ENCODE assay signal across 8 cellular contexts in genomic region chr5:122101636-122102285, GRCh38. TPM values are rescaled to one million over a fixed set of nuclear protein-coding genes. Genes with fewer than 3 reads are reported as not detected.
DNase-seq lines count a peak whose midpoint lies in the region; ATAC-seq and TF ChIP-seq lines count a peak whose summit lies in the region.

No MANE protein-coding gene starts in this region.

- intact Hi-C loops in spleen (cut with DNase I; ENCODE audit: low total_unique reads), result no loop called here

- H3K27me3 ChIP-seq in fibroblast of lung (ENCODE audit: control insufficient read depth, insufficient read depth, low read length) (no peaks in the 10 kb centered on the region), spleen (replicated peaks in 1 of 7) (no peaks in the 10 kb centered on the region)
- no peaks in the 10 kb centered on the region for H3K27me3 ChIP-seq in CD8-positive, alpha-beta memory T cell (ENCODE audit: insufficient read depth, low read length, poor library complexity, severe bottlenecking)

- H3K27ac ChIP-seq in fibroblast of lung (ENCODE audit: insufficient read depth, low read length) (no peak overlapping the region), spleen (no peak overlapping the region)
- H3K27ac ChIP-seq in CD8-positive, alpha-beta memory T cell (ENCODE audit: low read depth, low read length), result no peak overlapping the region

- H3K4me3 Mint-ChIP-seq in activated T-cell treated with anti-CD3 and anti-CD28 coated beads, Interleukin-2, amount 50 U/mL, for 24 hours, result no peak overlapping the region
- H3K4me3 Mint-ChIP-seq in CD8-positive, alpha-beta memory T cell, result no peak overlapping the region

- H3K36me3 ChIP-seq in fibroblast of lung (ENCODE audit: control insufficient read depth, insufficient read depth, low read length) (no peaks in the 10 kb centered on the region), spleen (no peaks in the 10 kb centered on the region)
- no peaks in the 10 kb centered on the region for H3K36me3 ChIP-seq in CD8-positive, alpha-beta memory T cell (ENCODE audit: insufficient read depth, low read length)

- 34 to 45% (median 42%) methylated on average over 4 of the region's 4 CpGs for WGBS in spleen, 5 donors

- H3K9me3 ChIP-seq in fibroblast of lung (ENCODE audit: control insufficient read depth, insufficient read depth, low read depth, low read length) (no peaks in the 10 kb centered on the region), spleen (no peaks in the 10 kb centered on the region)
- no peaks in the 10 kb centered on the region for H3K9me3 ChIP-seq in CD8-positive, alpha-beta memory T cell (ENCODE audit: low read length)

- DNase-seq in AML-193 (lab: John Stamatoyannopoulos, UW), result peak; percentile 41 to 55
- DNase-seq in RPMI7951 (ENCODE audit: low read depth), result peak; percentile 45
- DNase-seq in fibroblast of lung (ENCODE audit: low read depth in 2 of 2), result peak; percentile 55 to 82
- no peak for DNase-seq in spleen
- DNase-seq in activated T-cell treated with anti-CD3 and anti-CD28 coated beads, Interleukin-2, amount 50 U/mL, for 24 hours, result no peak
- no peak for DNase-seq in CD8-positive, alpha-beta memory T cell

- H3K4me3 ChIP-seq in fibroblast of lung (replicated peaks in 1 of 4; ENCODE audit: control extremely low read depth in 1 of 4, insufficient read depth in 1 of 4, low read depth in 3 of 4, low read length in 4 of 4) (no peak overlapping the region), spleen (no peak overlapping the region)
- no peak overlapping the region for H3K4me3 ChIP-seq in CD8-positive, alpha-beta memory T cell (ENCODE audit: low read length)

- H3K79me2 ChIP-seq in fibroblast of lung (ENCODE audit: control insufficient read depth, insufficient read depth, low read length), result no peaks in the 10 kb centered on the region

- TF ChIP-seq CTCF in fibroblast of lung (conservative IDR thresholded peaks at IDR 0.05 in 1 of 2, IDR thresholded peaks at IDR 0.05 in 1 of 2; ENCODE audit: low read depth in 1 of 2, low read length in 2 of 2) (peak; percentile 49 to 69), spleen (IDR thresholded peaks at IDR 0.05 in 8 of 11, conservative IDR thresholded peaks at IDR 0.05 in 3 of 11) (peak in 8 of 11 experiments; percentile 8 to 53 (median 44))

- POLR2A ChIA-PET in CD8-positive, alpha-beta memory T cell (lab: Charles Lee), result no interaction called here

- H4K20me1 ChIP-seq in fibroblast of lung (ENCODE audit: control insufficient read depth, extremely low read depth, insufficient read depth, low read length), result no peaks in the 10 kb centered on the region

- CTCF ChIA-PET in CD8-positive, alpha-beta memory T cell (lab: Charles Lee), result no interaction called here

- TF ChIP-seq POLR2A in spleen (IDR thresholded peaks at IDR 0.05), result no peak

- H3K4me1 ChIP-seq in fibroblast of lung (ENCODE audit: control insufficient read depth, extremely low read depth, insufficient read depth, low read length) (peaks cover 10% of the 10 kb centered on the region), spleen (no peaks in the 10 kb centered on the region)
- H3K4me1 ChIP-seq in CD8-positive, alpha-beta memory T cell (ENCODE audit: insufficient read depth, low read length), result no peaks in the 10 kb centered on the region

- H3K27ac Mint-ChIP-seq in activated T-cell treated with anti-CD3 and anti-CD28 coated beads, Interleukin-2, amount 50 U/mL, for 24 hours, result no peak overlapping the region
- H3K27ac Mint-ChIP-seq in CD8-positive, alpha-beta memory T cell, result no peak overlapping the region

- H2AFZ ChIP-seq in fibroblast of lung (ENCODE audit: low read length), result no peak overlapping the region

- ATAC-seq in GM18511 (IDR thresholded peaks at IDR 0.05; ENCODE audit: unreplicated experiment) (peak; percentile 82), HG03354 (IDR thresholded peaks at IDR 0.05; ENCODE audit: poor library complexity, severe bottlenecking, unreplicated experiment) (peak; percentile 78)

- H3K36me3 Mint-ChIP-seq in activated T-cell treated with anti-CD3 and anti-CD28 coated beads, Interleukin-2, amount 50 U/mL, for 24 hours (ENCODE audit: low read depth), result no peaks in the 10 kb centered on the region
- no peaks in the 10 kb centered on the region for H3K36me3 Mint-ChIP-seq in CD8-positive, alpha-beta memory T cell

- no peak overlapping the region for H3K4me2 ChIP-seq in fibroblast of lung (ENCODE audit: extremely low read depth, insufficient read depth, low read length)

- H3K9ac ChIP-seq in fibroblast of lung (ENCODE audit: insufficient read depth, low read length), result no peak overlapping the region

- no peaks in the 10 kb centered on the region for H3K27me3 Mint-ChIP-seq in activated T-cell treated with anti-CD3 and anti-CD28 coated beads, Interleukin-2, amount 50 U/mL, for 24 hours
- peaks cover 0 to 8% of the 10 kb centered on the region in 2 donors for H3K27me3 Mint-ChIP-seq in CD8-positive, alpha-beta memory T cell

- H3K9me3 Mint-ChIP-seq in activated T-cell treated with anti-CD3 and anti-CD28 coated beads, Interleukin-2, amount 50 U/mL, for 24 hours, result no peaks in the 10 kb centered on the region
- no peaks in the 10 kb centered on the region for H3K9me3 Mint-ChIP-seq in CD8-positive, alpha-beta memory T cell

- H3K4me1 Mint-ChIP-seq in activated T-cell treated with anti-CD3 and anti-CD28 coated beads, Interleukin-2, amount 50 U/mL, for 24 hours (ENCODE audit: low read depth), result no peaks in the 10 kb centered on the region
- no peaks in the 10 kb centered on the region for H3K4me1 Mint-ChIP-seq in CD8-positive, alpha-beta memory T cell

RNA-seq across cellular contexts. Expression of gene LOX, which starts 23.7 kb away (rescaled TPM):
- 28.4 and 32.2 TPM in 2 replicates for total RNA-seq in RPMI7951 (2014; rRNA removed; shearing (Covaris generic))
- total RNA-seq in fibroblast of lung (33.4 and 81.9 TPM in 2 replicates), spleen (10 to 100 TPM in 2 of 7 donors, 1 to 10 TPM in 5; 2.1 to 17.4 (median 6.2) TPM)
- polyA plus RNA-seq in fibroblast of lung (136 and 336 TPM in 2 replicates), spleen (1 to 10 TPM in 2 of 3 donors, under 1 TPM in 1; 0.96 to 2.1 (median 1.2) TPM)
- 149 and 327 TPM in 2 replicates for polyA plus RNA-seq in fibroblast of lung (2012)
- 267 and 542 TPM in 2 replicates for polyA minus RNA-seq in fibroblast of lung (ENCODE audit: low replicate concordance)
- total RNA-seq in CD8-positive, alpha-beta memory T cell, result not detected
- not detected for polyA plus RNA-seq in CD8-positive, alpha-beta memory T cell

RNA-seq across cellular contexts. Expression of gene ZNF474, which starts 27.6 kb away (rescaled TPM):
- total RNA-seq in RPMI7951 (2014; rRNA removed; shearing (Covaris generic)), result 0.24 and 0.39 TPM in 2 replicates
- total RNA-seq in fibroblast of lung (under 0.01 and 0.17 TPM in 2 replicates), spleen (under 1 TPM in 4 of 7 donors, not detected in 3; 0.27 to 0.60 (median 0.50) TPM)
- polyA plus RNA-seq in fibroblast of lung (0.11 and 0.20 TPM in 2 replicates), spleen (under 1 TPM in 1 of 3 donors, not detected in 2; 0.05 TPM)
- polyA plus RNA-seq in fibroblast of lung (2012), result 0.21 TPM in 1 of 2 replicates, not detected in the other
- polyA minus RNA-seq in fibroblast of lung (ENCODE audit: low replicate concordance), result not detected in 2 replicates
- under 1 TPM in 1 of 2 experiments, not detected in 1; 0.29 TPM for total RNA-seq in CD8-positive, alpha-beta memory T cell
- not detected for polyA plus RNA-seq in CD8-positive, alpha-beta memory T cell

Comparison
In these comparisons a context has a peak if more than half of its experiments do, and no peak if none do; other contexts are left out.
1. DNase-seq: peak in AML-193 (2 of 2), RPMI7951 (single experiment) and fibroblast of lung (2 of 2); none in spleen (single experiment), activated T-cell treated with anti-CD3 and anti-CD28 coated beads, Interleukin-2, amount 50 U/mL, for 24 hours (single experiment) and CD8-positive, alpha-beta memory T cell (0 of 5).